ENCODE assay signal across 14 cellular contexts in genomic region chr22:27220349-27220748, GRCh38.
DNase-seq lines count a peak whose midpoint lies in the region; ATAC-seq and TF ChIP-seq lines count a peak whose summit lies in the region.
"Had no signal": no experiment of that assay in that cellular context is flagged by ENCODE, and none has a peak within 500 bp of the region (broad histone marks: within the 10 kb centered on the region; RNA-seq: fewer than 3 reads in every experiment).

No MANE protein-coding gene starts in this region.

- peaks cover 12% of the 10 kb centered on the region for H3K4me1 ChIP-seq in stomach smooth muscle (ENCODE audit: control insufficient read depth, insufficient read depth, low read length)
- H3K4me1 ChIP-seq: psoas muscle had no signal

- in situ Hi-C loops in astrocyte of the spinal cord (cut with HindIII; ENCODE audit: low sequenced_read_pairs) = no loop called here

- H3K4me1 Mint-ChIP-seq in activated T-cell treated with anti-CD3 and anti-CD28 coated beads, Interleukin-2, amount 50 U/mL, for 72 hours (ENCODE audit: low read depth) = no peaks in the 10 kb centered on the region
- H3K4me1 Mint-ChIP-seq: memory B cell had no signal

- H3K27me3 ChIP-seq in stomach smooth muscle (ENCODE audit: control insufficient read depth in 1 of 2, insufficient read depth in 2 of 2, low read length in 2 of 2) = no peaks in the 10 kb centered on the region

- H3K36me3 Mint-ChIP-seq in activated T-cell treated with anti-CD3 and anti-CD28 coated beads, Interleukin-2, amount 50 U/mL, for 72 hours (ENCODE audit: insufficient read depth in 2 of 2) = no peaks in the 10 kb centered on the region
- H3K36me3 Mint-ChIP-seq: memory B cell had no signal

- intact Hi-C loops in head of caudate nucleus (cut with DNase I) = loop anchor here (10.0 kb wide), 1 partner anchor 94 kb away; no protein-coding TSS in a partner anchor

- H3K4me3 Mint-ChIP-seq in activated T-cell treated with anti-CD3 and anti-CD28 coated beads, Interleukin-2, amount 50 U/mL, for 72 hours = no peak overlapping the region
- H3K4me3 Mint-ChIP-seq: GM23338, memory B cell had no signal

- no peak for TF ChIP-seq CTCF in astrocyte of the spinal cord (IDR thresholded peaks at IDR 0.05; ENCODE audit: low read depth, low read length)

- H3K9me3 ChIP-seq in stomach smooth muscle (ENCODE audit: control insufficient read depth in 2 of 2, low read length in 2 of 2) = peaks cover 0 to 5% of the 10 kb centered on the region in 2 donors

- no peak overlapping the region for H3K27ac Mint-ChIP-seq in activated T-cell treated with anti-CD3 and anti-CD28 coated beads, Interleukin-2, amount 50 U/mL, for 72 hours
- H3K27ac Mint-ChIP-seq: GM23338, memory B cell had no signal

- DNase-seq in GM04504 (ENCODE audit: low read depth) (peak; percentile 74), astrocyte of the spinal cord (ENCODE audit: low read depth, low spot score) (peak; percentile 90), head of caudate nucleus (peak; percentile 46 to 94 (median 80)), NCI-H1092 treated with DMSO at 0.1 percent for 48 hours (lab: John Stamatoyannopoulos, UW) (no peak)
- no peak for DNase-seq in activated T-cell treated with anti-CD3 and anti-CD28 coated beads, Interleukin-2, amount 50 U/mL, for 72 hours
- DNase-seq in stimulated activated CD4-positive, alpha-beta T cell treated with anti-CD3 and anti-CD28 coated beads, Interleukin-4, amount 100 ng/mL, for 4 hours = no peak
- no peak for DNase-seq in activated CD8-positive, alpha-beta memory T cell treated with anti-CD3 and anti-CD28 coated beads, Interleukin-2, amount 50 U/mL, for 4 hours
- DNase-seq: effector CD4-positive, alpha-beta T cell; NCI-H748 treated with DMSO at 0.1 percent for 48 hours had no signal

- H3K27ac ChIP-seq in stomach smooth muscle (ENCODE audit: low read length) = peak overlapping the region; percentile 11
- H3K27ac ChIP-seq: psoas muscle, VCaP had no signal

- ATAC-seq in activated T-cell treated with anti-CD3 and anti-CD28 coated beads, Interleukin-2, amount 50 U/mL, for 72 hours (replicated peaks in 1 of 2) = no peak
- ATAC-seq: GM23338 had no signal

- no peaks in the 10 kb centered on the region for H3K36me3 ChIP-seq in stomach smooth muscle (ENCODE audit: control insufficient read depth in 2 of 2, insufficient read depth in 2 of 2, low read length in 2 of 2)

- no peak overlapping the region for H3K9ac ChIP-seq in stomach smooth muscle (ENCODE audit: low read length in 2 of 2)

- H3K4me3 ChIP-seq in astrocyte of the spinal cord (ENCODE audit: low read depth, low read length) (no peak overlapping the region), stomach smooth muscle (ENCODE audit: low read length in 2 of 2) (no peak overlapping the region)
- H3K4me3 ChIP-seq: GM23338, psoas muscle had no signal

- no peaks in the 10 kb centered on the region for H3K27me3 Mint-ChIP-seq in activated T-cell treated with anti-CD3 and anti-CD28 coated beads, Interleukin-2, amount 50 U/mL, for 72 hours (ENCODE audit: low read depth)

- no peaks in the 10 kb centered on the region for H3K9me3 Mint-ChIP-seq in activated T-cell treated with anti-CD3 and anti-CD28 coated beads, Interleukin-2, amount 50 U/mL, for 72 hours
- H3K9me3 Mint-ChIP-seq: GM23338 had no signal

Comparison
In these comparisons a context has a peak if more than half of its experiments do, and no peak if none do; other contexts are left out.
1. DNase-seq: peak in GM04504 (single experiment), astrocyte of the spinal cord (single experiment) and head of caudate nucleus (42 of 42); none in activated T-cell treated with anti-CD3 and anti-CD28 coated beads, Interleukin-2, amount 50 U/mL, for 72 hours (0 of 2), stimulated activated CD4-positive, alpha-beta T cell treated with anti-CD3 and anti-CD28 coated beads, Interleukin-4, amount 100 ng/mL, for 4 hours (0 of 2), NCI-H1092 treated with DMSO at 0.1 percent for 48 hours (single experiment) and activated CD8-positive, alpha-beta memory T cell treated with anti-CD3 and anti-CD28 coated beads, Interleukin-2, amount 50 U/mL, for 4 hours (single experiment).